8 cellular contexts compared by ENCODE assay signal in genomic region chr5:176536902-176537607, GRCh38. TPM values are rescaled to one million over a fixed set of nuclear protein-coding genes. Genes with fewer than 3 reads are reported as not detected.
DNase-seq lines count a peak whose midpoint lies in the region; ATAC-seq and TF ChIP-seq lines count a peak whose summit lies in the region.

Gene RNF44 (minus strand): TSS chr5:176537402. CDS start chr5:176532472, 4,930 bp downstream.

- peaks cover 0 to 69% (median 43%) of the 10 kb centered on the region in 3 donors for H3K4me1 ChIP-seq in gastroesophageal sphincter
- peaks cover 84 to 85% of the 10 kb centered on the region in 2 experiments for H3K4me1 ChIP-seq in neutrophil (ENCODE audit: control insufficient read depth in 1 of 2, insufficient read depth in 1 of 2, low read depth in 1 of 2, low read length in 1 of 2)

- peak within 1 kb of the TSS; percentile 87 for H3K4me3 Mint-ChIP-seq in activated naive CD4-positive, alpha-beta T cell treated with anti-CD3 and anti-CD28 coated beads for 36 hours

- TF ChIP-seq POLR2A in NB4 (IDR thresholded peaks at IDR 0.05; ENCODE audit: extremely low read depth, insufficient read length), result peak; percentile 59
- peak; percentile 51 to 60 for TF ChIP-seq POLR2A in gastroesophageal sphincter (IDR thresholded peaks at IDR 0.05)

- TF ChIP-seq EP300 in gastroesophageal sphincter (IDR thresholded peaks at IDR 0.05), result no peak

- peak within 1 kb of the TSS; percentile 93 for H3K27ac Mint-ChIP-seq in activated naive CD4-positive, alpha-beta T cell treated with anti-CD3 and anti-CD28 coated beads for 36 hours

- peaks cover 67% of the 10 kb centered on the region for H3K4me1 Mint-ChIP-seq in activated naive CD4-positive, alpha-beta T cell treated with anti-CD3 and anti-CD28 coated beads for 36 hours (ENCODE audit: low read depth)

- CTCF ChIA-PET in activated naive CD4-positive, alpha-beta T cell treated with anti-CD3 and anti-CD28 coated beads for 36 hours (lab: Charles Lee), result no interaction called here

- H3K27me3 Mint-ChIP-seq in activated naive CD4-positive, alpha-beta T cell treated with anti-CD3 and anti-CD28 coated beads for 36 hours (ENCODE audit: low read depth), result no peaks in the 10 kb centered on the region

- 0% methylated on average over 4 of the region's 65 CpGs; no CpG with 5 or more reads in 1 of the 2 donors for WGBS in gastroesophageal sphincter (ENCODE audit: low coverage in 1 of 2), 2 donors

- DNase-seq in GM04504 (ENCODE audit: low read depth) (peak; percentile 95), NB4 (ENCODE audit: low read depth) (peak; percentile 98), SK-N-DZ (ENCODE audit: low spot score) (peak; percentile 98), substantia nigra (lab: John Stamatoyannopoulos, UW) (peak; percentile 90 to 100 (median 97))
- DNase-seq in activated naive CD4-positive, alpha-beta T cell treated with anti-CD3 and anti-CD28 coated beads for 36 hours, result peak; percentile 99

- intact Hi-C loops in activated naive CD4-positive, alpha-beta T cell treated with anti-CD3 and anti-CD28 coated beads for 36 hours (cut with micrococcal nuclease), result loop anchor here (1.0 to 5.0 kb wide), 10 partner anchors 110 to 1020 kb away; partner anchors contain the start of genes GRK6, HIGD2A, KIAA1191 and MXD3

- ATAC-seq in HG02571 (IDR thresholded peaks at IDR 0.05; ENCODE audit: unreplicated experiment) (peak; percentile 52), gastroesophageal sphincter (peak; percentile 87)

- H3K4me3 ChIP-seq in NB4 (ENCODE audit: low read depth, low read length) (peak within 1 kb of the TSS; percentile 91), gastroesophageal sphincter (peak within 1 kb of the TSS; percentile 61 to 93), neutrophil (ENCODE audit: low read depth in 1 of 2, low read length in 1 of 2) (peak within 1 kb of the TSS; percentile 75 to 99)

- H3K9me3 ChIP-seq in gastroesophageal sphincter (no peaks in the 10 kb centered on the region), neutrophil (no peaks in the 10 kb centered on the region)

- H3K27ac ChIP-seq in gastroesophageal sphincter (peak within 1 kb of the TSS; percentile 90 to 100 (median 97)), neutrophil (peak within 1 kb of the TSS; percentile 100), substantia nigra (ENCODE audit: low read depth, low read length, poor library complexity, severe bottlenecking) (peak within 1 kb of the TSS; percentile 99)

- TF ChIP-seq CTCF in NB4 (IDR thresholded peaks at IDR 0.05; ENCODE audit: low read depth, low read length), result no peak
- TF ChIP-seq CTCF in gastroesophageal sphincter (IDR thresholded peaks at IDR 0.05), result no peak
- TF ChIP-seq CTCF in neutrophil (IDR thresholded peaks at IDR 0.05), result peak; percentile 12

- peaks cover 0 to under 1% of the 10 kb centered on the region in 2 donors for H3K36me3 ChIP-seq in gastroesophageal sphincter
- H3K36me3 ChIP-seq in neutrophil, result peaks cover 3% of the 10 kb centered on the region

- H3K27me3 ChIP-seq in gastroesophageal sphincter (no peaks in the 10 kb centered on the region), neutrophil (no peaks in the 10 kb centered on the region)

- peaks cover 15% of the 10 kb centered on the region for H3K36me3 Mint-ChIP-seq in activated naive CD4-positive, alpha-beta T cell treated with anti-CD3 and anti-CD28 coated beads for 36 hours (ENCODE audit: low read depth)

- no peaks in the 10 kb centered on the region for H3K9me3 Mint-ChIP-seq in activated naive CD4-positive, alpha-beta T cell treated with anti-CD3 and anti-CD28 coated beads for 36 hours

RNA-seq across cellular contexts. Expression of gene RNF44, which starts in this region (rescaled TPM):
- polyA plus RNA-seq in SK-N-DZ (2014; cell fraction: cytosol; rRNA removed), result 35.7 and 40.3 TPM in 2 replicates
- 121 and 159 TPM in 2 replicates for polyA plus RNA-seq in SK-N-DZ (2014; cell fraction: nucleus; rRNA removed)
- total RNA-seq in activated naive CD4-positive, alpha-beta T cell treated with anti-CD3 and anti-CD28 coated beads for 36 hours, result 10 to 100 TPM; 83.3 to 88.3 TPM
- 10 to 100 TPM in 3 of 4 donors, 1 to 10 TPM in 1; 8.9 to 15.9 (median 12.4) TPM for total RNA-seq in gastroesophageal sphincter

Comparison
In these comparisons a context has a peak if more than half of its experiments do, and no peak if none do; other contexts are left out.
1. Peak in every context shown above with its lines: DNase-seq, ATAC-seq, H3K4me3 ChIP-seq and H3K27ac ChIP-seq.
2. RNA of gene RNF44 (total RNA-seq): 83.3 to 88.3 TPM in activated naive CD4-positive, alpha-beta T cell treated with anti-CD3 and anti-CD28 coated beads for 36 hours; 8.9 to 15.9 TPM in gastroesophageal sphincter; every median in the first group is over 4 times any median in the second.